Comparison of ENCODE assay signal across 30 cellular contexts in genomic region chr3:124107074-124107473, GRCh38.
DNase-seq lines count a peak whose midpoint lies in the region; ATAC-seq and TF ChIP-seq lines count a peak whose summit lies in the region.
"Had no signal": no experiment of that assay in that cellular context is flagged by ENCODE, and none has a peak within 500 bp of the region (broad histone marks: within the 10 kb centered on the region; RNA-seq: fewer than 3 reads in every experiment).

No MANE protein-coding gene starts in this region.

- no peak overlapping the region for H3K4me3 Mint-ChIP-seq in CD14-positive monocyte
- H3K4me3 Mint-ChIP-seq: activated CD4-positive, alpha-beta T cell treated with anti-CD3 and anti-CD28 coated beads, Interleukin-2, amount 10 ng/mL, durations not matched to agents 24 days and 14 days; activated naive CD8-positive, alpha-beta T cell; CD4-positive, alpha-beta T cell; dendritic cell treated with granulocyte-macrophage colony-stimulating factor and Interleukin-4, amounts not matched to agents 40 ng/mL and 50 ng/mL, for 4 days; endodermal cell; mesothelial cell of epicardium; naive B cell; WTC11 had no signal

- no peak overlapping the region for H3K27ac Mint-ChIP-seq in CD14-positive monocyte
- H3K27ac Mint-ChIP-seq: activated CD4-positive, alpha-beta T cell treated with anti-CD3 and anti-CD28 coated beads, Interleukin-2, amount 10 ng/mL, durations not matched to agents 24 days and 14 days; activated naive CD8-positive, alpha-beta T cell; CD4-positive, alpha-beta T cell; dendritic cell treated with granulocyte-macrophage colony-stimulating factor and Interleukin-4, amounts not matched to agents 40 ng/mL and 50 ng/mL, for 4 days; endodermal cell; naive B cell; WTC11 had no signal

- H3K9me3 Mint-ChIP-seq in CD14-positive monocyte, result peaks cover 0 to 4% (median 2%) of the 10 kb centered on the region in 7 donors
- H3K9me3 Mint-ChIP-seq: activated CD4-positive, alpha-beta T cell treated with anti-CD3 and anti-CD28 coated beads, Interleukin-2, amount 10 ng/mL, durations not matched to agents 24 days and 14 days; CD4-positive, alpha-beta T cell had no signal

- intact Hi-C loops in CD14-positive monocyte (cut with micrococcal nuclease), result no loop called here

- no peaks in the 10 kb centered on the region for H3K9me3 ChIP-seq in subcutaneous abdominal adipose tissue (ENCODE audit: control insufficient read depth in 5 of 5, low read length in 5 of 5)
- H3K9me3 ChIP-seq: right lobe of liver, SJSA1, upper lobe of right lung had no signal

- H3K4me1 Mint-ChIP-seq in CD14-positive monocyte, result no peaks in the 10 kb centered on the region
- H3K4me1 Mint-ChIP-seq: activated CD4-positive, alpha-beta T cell treated with anti-CD3 and anti-CD28 coated beads, Interleukin-2, amount 10 ng/mL, durations not matched to agents 24 days and 14 days; mesothelial cell of epicardium; naive B cell; WTC11 had no signal

- TF ChIP-seq CTCF in fibroblast of mammary gland (conservative IDR thresholded peaks at IDR 0.05; ENCODE audit: control insufficient read depth, insufficient read depth, low read depth, low read length) (no peak), CD14-positive monocyte (IDR thresholded peaks at IDR 0.05) (no peak)

- DNase-seq in EH (ENCODE audit: low read depth) (peak; percentile 87), RPMI7951 (ENCODE audit: low read depth) (peak; percentile 26), fibroblast of mammary gland (ENCODE audit: low read depth) (peak; percentile 21), CD14-positive monocyte (ENCODE audit: low spot score) (no peak), D341Med (ENCODE audit: low spot score) (no peak), NOMO-1 treated with DMSO at 0.1 percent for 48 hours (lab: John Stamatoyannopoulos, UW; ENCODE audit: unreplicated experiment) (no peak)
- DNase-seq: activated CD4-positive, alpha-beta T cell treated with anti-CD3 and anti-CD28 coated beads, Interleukin-2, amount 10 ng/mL, durations not matched to agents 24 days and 14 days; activated CD8-positive, alpha-beta memory T cell treated with anti-CD3 and anti-CD28 coated beads for 24 hours; activated effector memory CD4-positive, alpha-beta T cell treated with Interleukin-2 at 50 U/mL for 16 hours; CD4-positive, alpha-beta T cell; central memory CD4-positive, alpha-beta T cell; endodermal cell; foreskin keratinocyte; kidney; naive B cell; NCI-H1417; NCI-H2081 treated with DMSO at 0.1 percent for 48 hours; NCI-H2227 treated with DMSO at 0.1 percent for 48 hours; right lobe of liver; stimulated activated CD4-positive, alpha-beta T cell treated with anti-CD3 and anti-CD28 coated beads, Interleukin-4, amount 100 ng/mL, for 1 hour; substantia nigra; upper lobe of right lung had no signal

- H3K27ac ChIP-seq in subcutaneous abdominal adipose tissue (ENCODE audit: low read depth, low read length), result peak overlapping the region; percentile 2
- H3K27ac ChIP-seq: foreskin keratinocyte, KMS-11, right lobe of liver, SJSA1, upper lobe of right lung had no signal

- no peaks in the 10 kb centered on the region for H3K27me3 ChIP-seq in subcutaneous abdominal adipose tissue (ENCODE audit: control insufficient read depth in 5 of 5, insufficient read depth in 4 of 5, low read length in 5 of 5)
- H3K27me3 ChIP-seq: right lobe of liver, SJSA1, upper lobe of right lung had no signal

- H3K36me3 Mint-ChIP-seq in CD14-positive monocyte, result no peaks in the 10 kb centered on the region
- H3K36me3 Mint-ChIP-seq: activated naive CD8-positive, alpha-beta T cell; mesothelial cell of epicardium; naive B cell; WTC11 had no signal

- H3K9ac ChIP-seq in subcutaneous abdominal adipose tissue (ENCODE audit: low read length in 5 of 5), result no peak overlapping the region
- H3K9ac ChIP-seq: KMS-11 had no signal

- H3K4me1 ChIP-seq in subcutaneous abdominal adipose tissue (ENCODE audit: control insufficient read depth in 5 of 5, insufficient read depth in 5 of 5, low read length in 5 of 5), result peaks cover 0 to 26% (median 12%) of the 10 kb centered on the region in 5 donors
- H3K4me1 ChIP-seq: foreskin keratinocyte, right lobe of liver, upper lobe of right lung had no signal

- H3K27me3 Mint-ChIP-seq in CD14-positive monocyte (ENCODE audit: low read depth in 3 of 3), result peaks cover 0 to 3% (median 2%) of the 10 kb centered on the region in 3 donors
- H3K27me3 Mint-ChIP-seq: activated CD4-positive, alpha-beta T cell treated with anti-CD3 and anti-CD28 coated beads, Interleukin-2, amount 10 ng/mL, durations not matched to agents 24 days and 14 days; dendritic cell treated with granulocyte-macrophage colony-stimulating factor and Interleukin-4, amounts not matched to agents 40 ng/mL and 50 ng/mL, for 4 days had no signal

- no peak for ATAC-seq in HG03045 (IDR thresholded peaks at IDR 0.05; ENCODE audit: unreplicated experiment)
- ATAC-seq: foreskin keratinocyte, right lobe of liver, upper lobe of right lung, WTC11 had no signal

- H3K4me3 ChIP-seq in fibroblast of mammary gland (ENCODE audit: control insufficient read depth, low read depth, low read length) (no peak overlapping the region), subcutaneous abdominal adipose tissue (ENCODE audit: low read depth in 1 of 5, low read length in 5 of 5) (no peak overlapping the region)
- H3K4me3 ChIP-seq: right lobe of liver, SJSA1, upper lobe of right lung had no signal

- no peaks in the 10 kb centered on the region for H3K36me3 ChIP-seq in subcutaneous abdominal adipose tissue (ENCODE audit: control insufficient read depth in 5 of 5, insufficient read depth in 5 of 5, low read length in 5 of 5)
- H3K36me3 ChIP-seq: right lobe of liver, upper lobe of right lung had no signal

Comparison
In these comparisons a context has a peak if more than half of its experiments do, and no peak if none do; other contexts are left out.
1. DNase-seq: peak in EH (single experiment), RPMI7951 (single experiment) and fibroblast of mammary gland (single experiment); none in CD14-positive monocyte (single experiment), D341Med (single experiment) and NOMO-1 treated with DMSO at 0.1 percent for 48 hours (single experiment).